ENCODE assay signal across 32 cellular contexts in genomic region chr4:8602686-8603430, GRCh38. TPM values are rescaled to one million over a fixed set of nuclear protein-coding genes. Genes with fewer than 3 reads are reported as not detected.
"Had no signal": no experiment of that assay in that cellular context is flagged by ENCODE, and none has a peak within 500 bp of the region (broad histone marks: within the 10 kb centered on the region; RNA-seq: fewer than 3 reads in every experiment).

No MANE protein-coding gene starts in this region.

- H3K4me3 Mint-ChIP-seq: dendritic cell treated with granulocyte-macrophage colony-stimulating factor and Interleukin-4, amounts not matched to agents 40 ng/mL and 50 ng/mL, for 4 days; endodermal cell; mesothelial cell of epicardium; naive B cell; natural killer cell treated with Interleukin-12 subunit alpha and Interleukin-12 subunit beta and Interleukin-15 and Interleukin-18, amount 100 ng/mL, for 72 hours; stimulated activated memory B cell treated with anti-CD40 and anti-IgM and Interleukin-4, amounts not matched to agents 10 μg/mL and 1 μg/mL and 100 μg/mL, for 72 hours; type B pancreatic cell had no signal

- H3K9me3 ChIP-seq: colonic mucosa, esophagus muscularis mucosa, gastroesophageal sphincter, heart left ventricle, left lung, mucosa of descending colon, prostate gland, right atrium auricular region, testis, tibial artery had no signal

- H3K27me3 ChIP-seq: foreskin keratinocyte, hepatocyte, right atrium auricular region, testis had no signal

- H3K4me1 Mint-ChIP-seq: endodermal cell; mesothelial cell of epicardium; naive B cell; stimulated activated memory B cell treated with anti-CD40 and anti-IgM and Interleukin-4, amounts not matched to agents 10 μg/mL and 1 μg/mL and 100 μg/mL, for 72 hours had no signal

- H3K27ac Mint-ChIP-seq: dendritic cell treated with granulocyte-macrophage colony-stimulating factor and Interleukin-4, amounts not matched to agents 40 ng/mL and 50 ng/mL, for 4 days; endodermal cell; mesothelial cell of epicardium; natural killer cell treated with Interleukin-12 subunit alpha and Interleukin-12 subunit beta and Interleukin-15 and Interleukin-18, amount 100 ng/mL, for 72 hours; stimulated activated memory B cell treated with anti-CD40 and anti-IgM and Interleukin-4, amounts not matched to agents 10 μg/mL and 1 μg/mL and 100 μg/mL, for 72 hours; type B pancreatic cell had no signal

- H3K27ac ChIP-seq: colonic mucosa, esophagus muscularis mucosa, foreskin keratinocyte, gastroesophageal sphincter, heart left ventricle, hepatocyte, left lung, prostate gland, right atrium auricular region, testis, tibial artery had no signal

- H3K4me2 ChIP-seq: hepatocyte, smooth muscle cell had no signal

- H3K36me3 ChIP-seq: colonic mucosa, esophagus muscularis mucosa, gastroesophageal sphincter, heart left ventricle, left lung, prostate gland, right atrium auricular region, tibial artery had no signal

- H3K4me1 ChIP-seq: colonic mucosa, foreskin keratinocyte, left lung, prostate gland had no signal

- H3K27me3 Mint-ChIP-seq: natural killer cell treated with Interleukin-12 subunit alpha and Interleukin-12 subunit beta and Interleukin-15 and Interleukin-18, amount 100 ng/mL, for 72 hours; type B pancreatic cell had no signal

- H3K4me3 ChIP-seq: colonic mucosa, esophagus muscularis mucosa, gastroesophageal sphincter, heart left ventricle, hepatocyte, left lung, mucosa of descending colon, prostate gland, right atrium auricular region, smooth muscle cell, testis, tibial artery had no signal

- H3K36me3 Mint-ChIP-seq: mesothelial cell of epicardium; naive B cell; natural killer cell treated with Interleukin-12 subunit alpha and Interleukin-12 subunit beta and Interleukin-15 and Interleukin-18, amount 100 ng/mL, for 72 hours; stimulated activated memory B cell treated with anti-CD40 and anti-IgM and Interleukin-4, amounts not matched to agents 10 μg/mL and 1 μg/mL and 100 μg/mL, for 72 hours; type B pancreatic cell had no signal

- H3K9me3 Mint-ChIP-seq: dendritic cell treated with granulocyte-macrophage colony-stimulating factor and Interleukin-4, amounts not matched to agents 40 ng/mL and 50 ng/mL, for 4 days; endodermal cell; mesothelial cell of epicardium; naive B cell; natural killer cell treated with Interleukin-12 subunit alpha and Interleukin-12 subunit beta and Interleukin-15 and Interleukin-18, amount 100 ng/mL, for 72 hours; stimulated activated memory B cell treated with anti-CD40 and anti-IgM and Interleukin-4, amounts not matched to agents 10 μg/mL and 1 μg/mL and 100 μg/mL, for 72 hours; type B pancreatic cell had no signal

- DNase-seq: colonic mucosa; effector CD8-positive, alpha-beta T cell; endodermal cell; foreskin keratinocyte; left cardiac atrium; mesenchymal stem cell; mucosa of descending colon; naive B cell; nucleus accumbens; stimulated activated CD4-positive, alpha-beta T cell treated with anti-CD3 and anti-CD28 coated beads, Interleukin-4, amount 100 ng/mL, for 4 hours; stimulated activated naive CD8-positive, alpha-beta T cell treated with anti-CD3 and anti-CD28 coated beads, Interleukin-15, Interleukin-2, amounts not matched to agents 100 U/mL and 50 U/mL, for 24 hours; substantia nigra; testis; tibial artery had no signal

RNA-seq across cellular contexts. Expression of gene CPZ, which starts 10.3 kb away (rescaled TPM):
- total RNA-seq: endothelial cell of umbilical vein; foreskin keratinocyte; lung microvascular endothelial cell; natural killer cell treated with Interleukin-12 subunit alpha and Interleukin-12 subunit beta and Interleukin-15 and Interleukin-18, amount 100 ng/mL, for 72 hours had no signal

RNA-seq across cellular contexts. Expression of gene GPR78, which starts 22.7 kb away (rescaled TPM):
- total RNA-seq: colonic mucosa; endothelial cell of umbilical vein; epithelial cell of proximal tubule; esophagus muscularis mucosa; foreskin keratinocyte; gastroesophageal sphincter; kidney epithelial cell; lower leg skin; lung microvascular endothelial cell; natural killer cell treated with Interleukin-12 subunit alpha and Interleukin-12 subunit beta and Interleukin-15 and Interleukin-18, amount 100 ng/mL, for 72 hours; right atrium auricular region; smooth muscle cell had no signal
